Comparison of ENCODE assay signal across 21 cellular contexts in genomic region chr21:44892095-44892494, GRCh38. TPM values are rescaled to one million over a fixed set of nuclear protein-coding genes. Genes with fewer than 3 reads are reported as not detected.
DNase-seq lines count a peak whose midpoint lies in the region; ATAC-seq, FAIRE-seq and TF ChIP-seq lines count a peak whose summit lies in the region.
"Had no signal": no experiment of that assay in that cellular context is flagged by ENCODE, and none has a peak within 500 bp of the region (broad histone marks: within the 10 kb centered on the region; RNA-seq: fewer than 3 reads in every experiment).

No MANE protein-coding gene starts in this region.

- CTCF ChIA-PET in IMR-90 (lab: Yijun Ruan, JAX) = interaction anchor here (0.6 to 1.0 kb wide), 3 partner anchors 9 to 12 kb away, joined by 3 to 4 read pairs (median 3); no protein-coding TSS in a partner anchor

- no peak overlapping the region for H3K4me3 ChIP-seq in IMR-90 (ENCODE audit: insufficient read depth, low read depth, low read length)
- H3K4me3 ChIP-seq in neural progenitor cell = no peak overlapping the region
- H3K4me3 ChIP-seq: A549, gastroesophageal sphincter, mucosa of descending colon, right lobe of liver, tibial nerve had no signal

- H2BK120ac ChIP-seq in IMR-90 (ENCODE audit: low read depth, low read length) = no peak overlapping the region

- no peaks in the 10 kb centered on the region for H3K4me1 ChIP-seq in IMR-90 (ENCODE audit: control insufficient read depth, insufficient read depth, low read length)
- no peaks in the 10 kb centered on the region for H3K4me1 ChIP-seq in neural progenitor cell
- H3K4me1 ChIP-seq: A549, gastroesophageal sphincter, tibial nerve had no signal

- POLR2A ChIA-PET in IMR-90 (lab: Charles Lee; ENCODE audit: unreplicated experiment) = no interaction called here

- 0 out of 2 replicates have a peak, but pooled peaks cover 5% of the 10 kb centered on the region for H4K20me1 ChIP-seq in IMR-90 (ENCODE audit: insufficient read depth, low read length)
- no peaks in the 10 kb centered on the region for H4K20me1 ChIP-seq in neural progenitor cell (ENCODE audit: low read depth)

- H2AK9ac ChIP-seq in IMR-90 (replicated peaks; ENCODE audit: low read depth, low read length, poor library complexity) = no peak overlapping the region

- no peak overlapping the region for H4K5ac ChIP-seq in IMR-90 (ENCODE audit: low read depth, low read length)

- no peak overlapping the region for H3K14ac ChIP-seq in IMR-90 (replicated peaks; ENCODE audit: low read depth, low read length)

- no TSS peak for BruUV-seq in IMR-90 (replicated peaks; lab: Mats Ljungman, UMichigan)

- no peaks in the 10 kb centered on the region for H3K79me2 ChIP-seq in neural progenitor cell (ENCODE audit: low read depth)

- H2BK20ac ChIP-seq in IMR-90 (ENCODE audit: low read depth, low read length) = no peak overlapping the region

- peaks cover 0 to 7% of the 10 kb centered on the region in 2 donors for H3K36me3 Mint-ChIP-seq in activated naive CD4-positive, alpha-beta T cell treated with anti-CD3 and anti-CD28 coated beads, Interleukin-2, amount 50 U/mL, for 72 hours
- H3K36me3 Mint-ChIP-seq in central memory CD8-positive, alpha-beta T cell (ENCODE audit: insufficient read depth) = peaks cover 52% of the 10 kb centered on the region
- no peaks in the 10 kb centered on the region for H3K36me3 Mint-ChIP-seq in neural progenitor cell
- H3K36me3 Mint-ChIP-seq: brain had no signal

- peaks cover 21% of the 10 kb centered on the region for H3K4me1 Mint-ChIP-seq in central memory CD8-positive, alpha-beta T cell
- peaks cover 3% of the 10 kb centered on the region for H3K4me1 Mint-ChIP-seq in neural progenitor cell
- H3K4me1 Mint-ChIP-seq: brain had no signal

- peak overlapping the region; percentile 42 for H3K4me3 Mint-ChIP-seq in central memory CD8-positive, alpha-beta T cell
- no peak overlapping the region for H3K4me3 Mint-ChIP-seq in neural progenitor cell
- H3K4me3 Mint-ChIP-seq: activated CD8-positive, alpha-beta memory T cell treated with anti-CD3 and anti-CD28 coated beads, Interleukin-2, amount 10 ng/mL, durations not matched to agents 7 days and 5 days; activated T-cell treated with anti-CD3 and anti-CD28 coated beads, Interleukin-2, amount 50 U/mL, for 4 hours; brain had no signal

- H2AFZ ChIP-seq in IMR-90 (replicated peaks; ENCODE audit: low read length, poor library complexity) = no peak overlapping the region
- no peak overlapping the region for H2AFZ ChIP-seq in neural progenitor cell (replicated peaks)

- H3K4ac ChIP-seq in IMR-90 (ENCODE audit: low read depth, low read length) = no peak overlapping the region

- H2AK5ac ChIP-seq in IMR-90 (ENCODE audit: low read depth, low read length) = no peak overlapping the region

- H3K9me3 Mint-ChIP-seq in activated naive CD4-positive, alpha-beta T cell treated with anti-CD3 and anti-CD28 coated beads, Interleukin-2, amount 50 U/mL, for 72 hours = no peaks in the 10 kb centered on the region
- H3K9me3 Mint-ChIP-seq in central memory CD8-positive, alpha-beta T cell = no peaks in the 10 kb centered on the region
- no peaks in the 10 kb centered on the region for H3K9me3 Mint-ChIP-seq in neural progenitor cell
- H3K9me3 Mint-ChIP-seq: activated T-cell treated with anti-CD3 and anti-CD28 coated beads, Interleukin-2, amount 50 U/mL, for 4 hours; brain had no signal

- intact Hi-C loops in IMR-90 (cut with micrococcal nuclease) = loop anchor here (1.0 to 5.0 kb wide), 2 partner anchors 36 to 245 kb away; no protein-coding TSS in a partner anchor

- no peak overlapping the region for H3K18ac ChIP-seq in IMR-90 (ENCODE audit: low read depth, low read length)

- no peak overlapping the region for H2BK5ac ChIP-seq in IMR-90 (ENCODE audit: low read depth, low read length, poor library complexity, severe bottlenecking)

- H3K9ac ChIP-seq in IMR-90 (ENCODE audit: low read depth, low read length) (no peak overlapping the region), neural progenitor cell (no peak overlapping the region)

- TF ChIP-seq CTCF in IMR-90 (conservative IDR thresholded peaks at IDR 0.05; ENCODE audit: low read depth, low read length) (no peak), neural progenitor cell (IDR thresholded peaks at IDR 0.05) (no peak)

- WGBS in IMR-90 (ENCODE audit: extremely low coverage in 2 of 2, insufficient read length in 1 of 2), 2 experiments = 35% methylated on average over 4 of the region's 19 CpGs; no CpG with 5 or more reads in 1 of the 2 experiments

- no peaks in the 10 kb centered on the region for H3K79me1 ChIP-seq in IMR-90 (ENCODE audit: low read depth in 1 of 2, low read length in 2 of 2)

- dilution Hi-C loops in IMR-90 (cut with HindIII; ENCODE audit: low sequenced_read_pairs, unreplicated experiment) = no loop called here

- H3K56ac ChIP-seq in IMR-90 (ENCODE audit: extremely low read depth, insufficient read depth, low read length) = no peak overlapping the region

- TF ChIP-seq POLR2A in IMR-90 (IDR thresholded peaks at IDR 0.05; ENCODE audit: low read depth, low read length) = no peak
- no peak for TF ChIP-seq POLR2A in H54 (IDR thresholded peaks at IDR 0.05; ENCODE audit: low read depth, low read length)

- H3K36me3 ChIP-seq in IMR-90 (ENCODE audit: control insufficient read depth, insufficient read depth, low read length) = no peaks in the 10 kb centered on the region
- no peaks in the 10 kb centered on the region for H3K36me3 ChIP-seq in neural progenitor cell
- H3K36me3 ChIP-seq: gastroesophageal sphincter, right lobe of liver, tibial nerve had no signal

- H3K27me3 Mint-ChIP-seq in central memory CD8-positive, alpha-beta T cell = no peaks in the 10 kb centered on the region
- H3K27me3 Mint-ChIP-seq in neural progenitor cell (ENCODE audit: insufficient read depth, low read depth) = peaks cover 13% of the 10 kb centered on the region
- H3K27me3 Mint-ChIP-seq: activated CD8-positive, alpha-beta memory T cell treated with anti-CD3 and anti-CD28 coated beads, Interleukin-2, amount 10 ng/mL, durations not matched to agents 7 days and 5 days had no signal

- H3K27me3 ChIP-seq in IMR-90 (ENCODE audit: control insufficient read depth, insufficient read depth, low read length) = peaks cover 65% of the 10 kb centered on the region
- H3K27me3 ChIP-seq in neural progenitor cell = no peaks in the 10 kb centered on the region
- H3K27me3 ChIP-seq: right lobe of liver, tibial nerve had no signal

- DNase-seq in activated naive CD4-positive, alpha-beta T cell treated with anti-CD3 and anti-CD28 coated beads, Interleukin-2, amount 50 U/mL, for 72 hours (ENCODE audit: low spot score in 2 of 2) = no peak
- DNase-seq in activated naive CD4-positive, alpha-beta T cell treated with Interleukin-2 at 50 U/mL for 16 hours = no peak
- no peak for DNase-seq in IMR-90
- DNase-seq in central memory CD8-positive, alpha-beta T cell (ENCODE audit: low spot score in 2 of 2) = no peak
- DNase-seq in neural progenitor cell (ENCODE audit: low spot score) = peak; percentile 34
- DNase-seq in stimulated activated naive CD4-positive, alpha-beta T cell (lab: John Stamatoyannopoulos, UW) = no peak
- no peak for DNase-seq in H54 (ENCODE audit: insufficient read length, low spot score)
- no peak for DNase-seq in HPDE6-E6E7 (ENCODE audit: extremely low spot score)
- DNase-seq: amniotic stem cell, DMS153, hippocampal formation, NCI-H446 treated with DMSO at 0.1 percent for 48 hours had no signal

- H4K91ac ChIP-seq in IMR-90 (ENCODE audit: insufficient read depth, low read depth, low read length) = no peak overlapping the region

- no peaks in the 10 kb centered on the region for H3F3A ChIP-seq in neural progenitor cell (ENCODE audit: low read depth)

- no peak overlapping the region for H4K8ac ChIP-seq in IMR-90 (ENCODE audit: low read depth in 2 of 2, low read length in 2 of 2)

- no peak for TF ChIP-seq RAD21 in IMR-90 (IDR thresholded peaks at IDR 0.05; ENCODE audit: low read length)

- H3K9me3 ChIP-seq in IMR-90 (ENCODE audit: control insufficient read depth, insufficient read depth, low read length) (no peaks in the 10 kb centered on the region), neural progenitor cell (ENCODE audit: low read depth) (no peaks in the 10 kb centered on the region)
- H3K9me3 ChIP-seq: A549, gastroesophageal sphincter, mucosa of descending colon, right lobe of liver, tibial nerve had no signal

- H3K27ac ChIP-seq in IMR-90 (ENCODE audit: insufficient read depth, low read length) (no peak overlapping the region), neural progenitor cell (no peak overlapping the region)
- H3K27ac ChIP-seq: gastroesophageal sphincter, right lobe of liver, tibial nerve had no signal

- no peaks in the 10 kb centered on the region for H3K9me1 ChIP-seq in IMR-90 (ENCODE audit: insufficient read depth, low read length)

- no peak overlapping the region for H3K23ac ChIP-seq in IMR-90 (ENCODE audit: low read depth, low read length)

- no peak overlapping the region for H2BK15ac ChIP-seq in IMR-90 (ENCODE audit: low read depth, low read length)

- peak overlapping the region; percentile 39 to 44 for H3K27ac Mint-ChIP-seq in activated naive CD4-positive, alpha-beta T cell treated with anti-CD3 and anti-CD28 coated beads, Interleukin-2, amount 50 U/mL, for 72 hours
- H3K27ac Mint-ChIP-seq in central memory CD8-positive, alpha-beta T cell (ENCODE audit: low read depth) = peak overlapping the region; percentile 85
- H3K27ac Mint-ChIP-seq in neural progenitor cell = no peak overlapping the region
- H3K27ac Mint-ChIP-seq: activated CD8-positive, alpha-beta memory T cell treated with anti-CD3 and anti-CD28 coated beads, Interleukin-2, amount 10 ng/mL, durations not matched to agents 7 days and 5 days; brain had no signal

- ATAC-seq in activated naive CD4-positive, alpha-beta T cell treated with anti-CD3 and anti-CD28 coated beads, Interleukin-2, amount 50 U/mL, for 72 hours = no peak
- no peak for ATAC-seq in IMR-90 (ENCODE audit: low read depth)
- ATAC-seq in central memory CD8-positive, alpha-beta T cell (replicated peaks; ENCODE audit: extremely low read depth, poor library complexity, severe bottlenecking) = no peak

- in situ Hi-C loops in IMR-90 (cut with MboI; ENCODE audit: low sequenced_read_pairs) = no loop called here

- FAIRE-seq in H54 (lab: Jason Lieb, UNC) = no peak
- FAIRE-seq: A549 had no signal

- H3K4me2 ChIP-seq in IMR-90 (ENCODE audit: low read depth, low read length) = no peak overlapping the region
- no peak overlapping the region for H3K4me2 ChIP-seq in neural progenitor cell
- H3K4me2 ChIP-seq: A549 had no signal

RNA-seq across cellular contexts. Expression of gene PTTG1IP, which starts 18.6 kb away (rescaled TPM):
- 10 to 100 TPM; 61.7 to 99.8 TPM for total RNA-seq in activated naive CD4-positive, alpha-beta T cell treated with anti-CD3 and anti-CD28 coated beads, Interleukin-2, amount 50 U/mL, for 72 hours
- total RNA-seq in IMR-90 (2012; rRNA removed) (194 and 230 TPM in 2 replicates), neural progenitor cell (ENCODE audit: low replicate concordance) (162 and 192 TPM in 2 replicates)
- polyA plus RNA-seq in IMR-90 (2012; rRNA removed) = 156 and 167 TPM in 2 replicates
- 112 and 137 TPM in 2 replicates for polyA plus RNA-seq in IMR-90 (2012; cell fraction: cytosol; rRNA removed)
- polyA plus RNA-seq in IMR-90 (2012; cell fraction: nucleus; rRNA removed; ENCODE audit: low replicate concordance) = 67.9 and 125 TPM in 2 replicates

RNA-seq across cellular contexts. Expression of gene ITGB2, which starts 28.6 kb away (rescaled TPM):
- 100 to 1,000 TPM; 151 to 272 TPM for total RNA-seq in activated naive CD4-positive, alpha-beta T cell treated with anti-CD3 and anti-CD28 coated beads, Interleukin-2, amount 50 U/mL, for 72 hours
- total RNA-seq in IMR-90 (2012; rRNA removed) = not detected in 2 replicates
- 0.14 TPM in 1 of 2 replicates, not detected in the other for polyA plus RNA-seq in IMR-90 (2012; rRNA removed)
- 0.06 and 0.15 TPM in 2 replicates for polyA plus RNA-seq in IMR-90 (2012; cell fraction: cytosol; rRNA removed)
- 0.07 TPM in 1 of 2 replicates, not detected in the other for polyA plus RNA-seq in IMR-90 (2012; cell fraction: nucleus; rRNA removed; ENCODE audit: low replicate concordance)
- total RNA-seq in neural progenitor cell (ENCODE audit: low replicate concordance) = 0.09 TPM in 1 of 2 replicates, not detected in the other
- total RNA-seq: fibroblast of lung had no signal

RNA-seq across cellular contexts. Expression of gene SLX9, which starts 47.7 kb away (rescaled TPM):
- total RNA-seq in activated naive CD4-positive, alpha-beta T cell treated with anti-CD3 and anti-CD28 coated beads, Interleukin-2, amount 50 U/mL, for 72 hours = 10 to 100 TPM; 25.3 to 63.9 TPM
- total RNA-seq in IMR-90 (2012; rRNA removed) = 10.4 and 17.5 TPM in 2 replicates
- 21.7 and 27.4 TPM in 2 replicates for polyA plus RNA-seq in IMR-90 (2012; rRNA removed)
- polyA plus RNA-seq in IMR-90 (2012; cell fraction: cytosol; rRNA removed) = 29.5 and 45.6 TPM in 2 replicates
- polyA plus RNA-seq in IMR-90 (2012; cell fraction: nucleus; rRNA removed; ENCODE audit: low replicate concordance) = 26.6 and 28.5 TPM in 2 replicates
- total RNA-seq in neural progenitor cell (ENCODE audit: low replicate concordance) = 4.7 and 17.1 TPM in 2 replicates

Comparison
In these comparisons a context has a peak if more than half of its experiments do, and no peak if none do; other contexts are left out.
1. RNA of gene ITGB2, which starts 28.6 kb away (total RNA-seq): 151 to 272 TPM in activated naive CD4-positive, alpha-beta T cell treated with anti-CD3 and anti-CD28 coated beads, Interleukin-2, amount 50 U/mL, for 72 hours; not detected in IMR-90 and 0.09 TPM in neural progenitor cell; every median in the first group is over 100 times any median in the second.